13 cellular contexts compared by ENCODE assay signal in genomic region chr19:46499692-46500091, GRCh38. TPM values are rescaled to one million over a fixed set of nuclear protein-coding genes. Genes with fewer than 3 reads are reported as not detected.
"Had no signal": no experiment of that assay in that cellular context is flagged by ENCODE, and none has a peak within 500 bp of the region (broad histone marks: within the 10 kb centered on the region; RNA-seq: fewer than 3 reads in every experiment).

No MANE protein-coding gene starts in this region.

- H3K27ac Mint-ChIP-seq: activated naive CD8-positive, alpha-beta T cell; activated T-cell treated with anti-CD3 and anti-CD28 coated beads, Interleukin-2, amount 50 U/mL, for 72 hours; endodermal cell; natural killer cell; stimulated activated naive B cell treated with anti-CD40 and anti-IgM and Interleukin-4, amounts not matched to agents 10 μg/mL and 1 μg/mL and 100 μg/mL, for 72 hours had no signal

- H3K9me3 Mint-ChIP-seq: activated T-cell treated with anti-CD3 and anti-CD28 coated beads, Interleukin-2, amount 50 U/mL, for 72 hours; endodermal cell; natural killer cell; stimulated activated naive B cell treated with anti-CD40 and anti-IgM and Interleukin-4, amounts not matched to agents 10 μg/mL and 1 μg/mL and 100 μg/mL, for 72 hours had no signal

- DNase-seq: activated CD4-positive, CD25-positive, alpha-beta regulatory T cell treated with anti-CD3 and anti-CD28 coated beads, Interleukin-2, amount 50 U/mL, for 72 hours; activated CD8-positive, alpha-beta memory T cell treated with anti-CD3 and anti-CD28 coated beads for 24 hours; activated T-cell treated with anti-CD3 and anti-CD28 coated beads, Interleukin-2, amount 50 U/mL, for 72 hours; endodermal cell; foreskin fibroblast; left colon; lower lobe of right lung; natural killer cell; sigmoid colon; stimulated activated naive B cell treated with anti-CD40 and anti-IgM and Interleukin-4, amounts not matched to agents 10 μg/mL and 1 μg/mL and 100 μg/mL, for 72 hours; T1000; upper lobe of right lung had no signal

- H3K4me3 Mint-ChIP-seq: activated naive CD8-positive, alpha-beta T cell; activated T-cell treated with anti-CD3 and anti-CD28 coated beads, Interleukin-2, amount 50 U/mL, for 72 hours; endodermal cell; natural killer cell; stimulated activated naive B cell treated with anti-CD40 and anti-IgM and Interleukin-4, amounts not matched to agents 10 μg/mL and 1 μg/mL and 100 μg/mL, for 72 hours had no signal

- H3K36me3 Mint-ChIP-seq: activated naive CD8-positive, alpha-beta T cell; natural killer cell had no signal

- H3K4me1 Mint-ChIP-seq: endodermal cell had no signal

RNA-seq across cellular contexts. Expression of gene PNMA8A, which starts 28.3 kb away (rescaled TPM):
- total RNA-seq: natural killer cell had no signal
